9 cellular contexts compared by ENCODE assay signal in the genomic region with DNA sequence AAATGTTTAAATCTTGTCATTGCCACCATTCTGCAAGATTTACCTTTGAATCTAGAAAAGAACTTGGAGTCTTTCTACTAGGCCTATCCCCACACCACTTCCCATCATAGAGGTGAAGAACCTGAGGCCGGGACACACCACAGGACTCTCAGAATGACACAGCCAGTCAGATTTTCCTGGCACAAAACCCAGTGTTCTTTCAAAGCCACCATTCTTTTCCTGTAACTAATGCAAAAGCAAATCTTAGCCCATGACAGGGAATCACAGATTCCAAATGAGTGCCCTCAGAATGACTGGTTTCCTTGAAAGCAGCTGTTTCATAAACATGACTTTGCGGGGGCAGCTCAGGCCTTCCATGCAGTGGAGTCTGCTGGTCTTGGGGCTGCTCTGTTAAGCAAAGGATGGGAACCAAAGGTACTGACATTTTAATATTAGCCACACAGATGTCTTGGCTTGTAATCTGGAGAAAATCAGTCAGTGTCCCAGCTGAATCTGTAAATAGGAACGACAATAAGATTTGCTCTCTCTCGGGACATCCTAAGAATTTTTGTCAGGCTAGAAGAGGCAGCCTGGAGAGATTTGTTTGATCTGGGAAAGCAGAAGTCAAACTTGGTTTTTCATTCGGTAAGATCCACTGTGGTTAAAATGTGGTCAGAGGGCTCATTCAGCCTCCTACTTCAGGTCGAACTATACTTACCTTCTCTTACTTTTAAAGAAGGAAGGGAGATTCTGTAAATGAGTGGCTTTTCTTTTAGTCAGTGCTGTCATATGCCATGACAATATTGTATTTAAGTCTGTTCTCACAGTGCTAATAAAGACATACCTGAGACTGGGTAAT.
DNase-seq lines count a peak whose midpoint lies in the region; ATAC-seq and TF ChIP-seq lines count a peak whose summit lies in the region.
"Had no signal": no experiment of that assay in that cellular context is flagged by ENCODE, and none has a peak within 500 bp of the region (broad histone marks: within the 10 kb centered on the region; RNA-seq: fewer than 3 reads in every experiment).

No MANE protein-coding gene starts in this region.

- H3K4me3 ChIP-seq in fibroblast of villous mesenchyme (ENCODE audit: low read depth, low read length) (no peak overlapping the region), MG63 (no peak overlapping the region)
- H3K4me3 ChIP-seq: psoas muscle had no signal

- DNase-seq in GM03348 (ENCODE audit: low spot score) = peak; percentile 22
- peak; percentile 20 for DNase-seq in KG1 (lab: John Stamatoyannopoulos, UW)
- DNase-seq in fibroblast of villous mesenchyme (ENCODE audit: low read depth) = peak; percentile 17
- no peak for DNase-seq in NCI-H2029 (lab: John Stamatoyannopoulos, UW)
- no peak for DNase-seq in DMS79 (lab: John Stamatoyannopoulos, UW)
- DNase-seq in MG63 = no peak
- DNase-seq: psoas muscle had no signal

- H3K36me3 ChIP-seq in MG63 = no peaks in the 10 kb centered on the region

- no peaks in the 10 kb centered on the region for H3K27me3 ChIP-seq in MG63

- ATAC-seq in GM21390 (IDR thresholded peaks at IDR 0.05; ENCODE audit: unreplicated experiment) = peak; percentile 71
- no peak for ATAC-seq in GM19324 (IDR thresholded peaks at IDR 0.05; ENCODE audit: low FRiP score, unreplicated experiment)

- no peak for TF ChIP-seq CTCF in fibroblast of villous mesenchyme (IDR thresholded peaks at IDR 0.05; ENCODE audit: insufficient read depth, low read depth, low read length)

- no peaks in the 10 kb centered on the region for H3K9me3 ChIP-seq in MG63
- H3K9me3 ChIP-seq: psoas muscle had no signal

Comparison
In these comparisons a context has a peak if more than half of its experiments do, and no peak if none do; other contexts are left out.
1. DNase-seq: peak in GM03348 (single experiment), KG1 (single experiment) and fibroblast of villous mesenchyme (single experiment); none in NCI-H2029 (single experiment), DMS79 (single experiment) and MG63 (single experiment).